25 cellular contexts compared by ENCODE assay signal in genomic region chr5:179210478-179210877, GRCh38.
"Had no signal": no experiment of that assay in that cellular context is flagged by ENCODE, and none has a peak within 500 bp of the region (broad histone marks: within the 10 kb centered on the region; RNA-seq: fewer than 3 reads in every experiment).

No MANE protein-coding gene starts in this region.

- H3K9me3 ChIP-seq: adrenal gland, body of pancreas, colonic mucosa, esophagus squamous epithelium, gastroesophageal sphincter had no signal

- H3K36me3 ChIP-seq: adrenal gland, colonic mucosa, esophagus squamous epithelium, gastroesophageal sphincter had no signal

- H3K27me3 Mint-ChIP-seq: activated CD4-positive, alpha-beta T cell treated with anti-CD3 and anti-CD28 coated beads, Interleukin-2, amount 10 ng/mL, durations not matched to agents 7 days and 5 days; activated CD8-positive, alpha-beta T cell treated with anti-CD3 and anti-CD28 coated beads for 36 hours; activated naive CD8-positive, alpha-beta T cell had no signal

- H3K4me3 ChIP-seq: adrenal gland, body of pancreas, colonic mucosa, esophagus squamous epithelium, gastroesophageal sphincter had no signal

- H3K27ac Mint-ChIP-seq: activated CD4-positive, alpha-beta T cell treated with anti-CD3 and anti-CD28 coated beads, Interleukin-2, amount 10 ng/mL, durations not matched to agents 7 days and 5 days; activated CD8-positive, alpha-beta T cell treated with anti-CD3 and anti-CD28 coated beads for 36 hours; activated naive CD8-positive, alpha-beta T cell; activated T-helper 17 cell treated with anti-CD3 and anti-CD28 coated beads, Interleukin-2, amount 50 U/mL, for 72 hours had no signal

- H3K4me3 Mint-ChIP-seq: activated CD4-positive, alpha-beta T cell treated with anti-CD3 and anti-CD28 coated beads, Interleukin-2, amount 10 ng/mL, durations not matched to agents 7 days and 5 days; activated CD8-positive, alpha-beta T cell treated with anti-CD3 and anti-CD28 coated beads for 36 hours; activated naive CD8-positive, alpha-beta T cell; activated T-cell treated with anti-CD3 and anti-CD28 coated beads, Interleukin-2, amount 50 U/mL, for 4 hours; activated T-helper 17 cell treated with anti-CD3 and anti-CD28 coated beads, Interleukin-2, amount 50 U/mL, for 72 hours had no signal

- DNase-seq: activated CD4-positive, alpha-beta T cell treated with anti-CD3 and anti-CD28 coated beads for 1 hour; activated CD4-positive, alpha-beta T cell treated with anti-CD3 and anti-CD28 coated beads for 4 hours; activated CD4-positive, alpha-beta T cell treated with anti-CD3 and anti-CD28 coated beads, Interleukin-2, amount 10 ng/mL, durations not matched to agents 7 days and 5 days; activated CD4-positive, alpha-beta T cell treated with anti-CD3 and anti-CD28 coated beads, Interleukin-2, amount 50 U/mL, for 4 hours; activated CD8-positive, alpha-beta memory T cell treated with anti-CD3 and anti-CD28 coated beads for 24 hours; activated CD8-positive, alpha-beta T cell treated with anti-CD3 and anti-CD28 coated beads for 36 hours; activated effector memory CD4-positive, alpha-beta T cell treated with Interleukin-2 at 50 U/mL for 16 hours; activated gamma-delta T cell treated with Interleukin-2 at 50 U/mL for 16 hours; activated naive CD4-positive, alpha-beta T cell treated with anti-CD3 and anti-CD28 coated beads, Interleukin-2, amount 50 U/mL, for 16 hours; activated naive CD4-positive, alpha-beta T cell treated with Interleukin-2 at 50 U/mL for 16 hours; activated T-cell treated with anti-CD3 and anti-CD28 coated beads, Interleukin-2, amount 50 U/mL, for 4 hours; adrenal gland; amygdala; aorta; body of pancreas; caudate nucleus; colonic mucosa; effector CD8-positive, alpha-beta T cell; esophagus squamous epithelium; foreskin melanocyte; T-helper 2 cell had no signal

- H3K27me3 ChIP-seq: adrenal gland, body of pancreas, colonic mucosa, gastroesophageal sphincter had no signal

- H3K4me1 Mint-ChIP-seq: activated CD4-positive, alpha-beta T cell treated with anti-CD3 and anti-CD28 coated beads, Interleukin-2, amount 10 ng/mL, durations not matched to agents 7 days and 5 days; activated T-helper 17 cell treated with anti-CD3 and anti-CD28 coated beads, Interleukin-2, amount 50 U/mL, for 72 hours had no signal

- H3K4me1 ChIP-seq: adrenal gland, body of pancreas, colonic mucosa, esophagus squamous epithelium, gastroesophageal sphincter had no signal

- H3K27ac ChIP-seq: adrenal gland, body of pancreas, colonic mucosa, epithelial cell of prostate, esophagus squamous epithelium, gastroesophageal sphincter had no signal

- H3K9me3 Mint-ChIP-seq: activated CD4-positive, alpha-beta T cell treated with anti-CD3 and anti-CD28 coated beads, Interleukin-2, amount 10 ng/mL, durations not matched to agents 7 days and 5 days; activated CD8-positive, alpha-beta T cell treated with anti-CD3 and anti-CD28 coated beads for 36 hours; activated T-cell treated with anti-CD3 and anti-CD28 coated beads, Interleukin-2, amount 50 U/mL, for 4 hours; activated T-helper 17 cell treated with anti-CD3 and anti-CD28 coated beads, Interleukin-2, amount 50 U/mL, for 72 hours had no signal

- ATAC-seq: activated CD8-positive, alpha-beta T cell treated with anti-CD3 and anti-CD28 coated beads for 36 hours; activated T-cell treated with anti-CD3 and anti-CD28 coated beads, Interleukin-2, amount 50 U/mL, for 4 hours; activated T-helper 17 cell treated with anti-CD3 and anti-CD28 coated beads, Interleukin-2, amount 50 U/mL, for 72 hours; body of pancreas; gastroesophageal sphincter had no signal

- H3K36me3 Mint-ChIP-seq: activated naive CD8-positive, alpha-beta T cell had no signal
